In genomic region chr7:29854257-29854938, GRCh38 we compare ENCODE assay signal across 11 cellular contexts.
A peak's percentile ranks its signal among the peaks of the same experiment; 100 is the strongest.
DNase-seq lines count a peak whose midpoint lies in the region; TF ChIP-seq lines count a peak whose summit lies in the region.
"Had no signal": no experiment of that assay in that cellular context is flagged by ENCODE, and none has a peak within 500 bp of the region (broad histone marks: within the 10 kb centered on the region; RNA-seq: fewer than 3 reads in every experiment).

No MANE protein-coding gene starts in this region.

- CTCF ChIA-PET in HEK293 (lab: Yijun Ruan, JAX), result interaction anchor here (0.8 to 1.8 kb wide), 4 partner anchors 9 to 70 kb away, joined by 3 to 5 read pairs (median 4); no protein-coding TSS in a partner anchor

- H3K4me1 ChIP-seq in HEK293 (ENCODE audit: control insufficient read depth, insufficient read depth, low read length), result peaks cover 30% of the 10 kb centered on the region

- DNase-seq in NCI-H2107 treated with DMSO at 0.1 percent for 48 hours (lab: John Stamatoyannopoulos, UW; ENCODE audit: unreplicated experiment), result peak; percentile 93
- DNase-seq in epithelial cell of esophagus (ENCODE audit: low read depth), result peak; percentile 34
- DNase-seq in retinal pigment epithelial cell (ENCODE audit: low read depth), result no peak
- DNase-seq in COLO668 (lab: John Stamatoyannopoulos, UW; ENCODE audit: unreplicated experiment), result no peak
- DNase-seq in pons (ENCODE audit: low spot score), result no peak
- no peak for DNase-seq in RPMI8226
- DNase-seq: activated gamma-delta T cell, cortex of kidney, NCI-H2081 treated with DMSO at 0.1 percent for 48 hours had no signal

- peak overlapping the region; percentile 48 for H3K27ac ChIP-seq in HEK293 (ENCODE audit: extremely low read depth, low read depth, low read length)
- H3K27ac ChIP-seq: SJSA1 had no signal

- POLR2A ChIA-PET in HEK293 (lab: Yijun Ruan, JAX), result no interaction called here

- H3K36me3 ChIP-seq in HEK293 (ENCODE audit: control insufficient read depth in 2 of 2, insufficient read depth in 1 of 2, low read length in 2 of 2), result no peaks in the 10 kb centered on the region
- H3K36me3 ChIP-seq: SJSA1 had no signal

- H3K4me3 ChIP-seq in HEK293 (ENCODE audit: low read depth, low read length), result no peak overlapping the region
- no peak overlapping the region for H3K4me3 ChIP-seq in epithelial cell of esophagus (ENCODE audit: low read length)
- no peak overlapping the region for H3K4me3 ChIP-seq in retinal pigment epithelial cell (ENCODE audit: low read length)
- H3K4me3 ChIP-seq: SJSA1 had no signal

- peak; percentile 35; the same call in 1 of the 2 replicates for TF ChIP-seq CTCF in HEK293 (tag by site-specific recombination; IDR thresholded peaks at IDR 0.05)
- TF ChIP-seq CTCF in epithelial cell of esophagus (IDR thresholded peaks at IDR 0.05; ENCODE audit: insufficient read depth, low read depth, low read length, missing control alignments), result peak; percentile 23
- TF ChIP-seq CTCF in retinal pigment epithelial cell (conservative IDR thresholded peaks at IDR 0.05; ENCODE audit: low read depth, low read length), result peak; percentile 43

- H3K9me3 ChIP-seq in HEK293 (ENCODE audit: control insufficient read depth, insufficient read depth, low read depth, low read length), result no peaks in the 10 kb centered on the region
- H3K9me3 ChIP-seq: SJSA1 had no signal

TF ChIP-seq in HEK293, 187 proteins besides CTCF, POLR2A, EP300 and RAD21 (continues in another document):
- TF ChIP-seq ZNF239 (tag by site-specific recombination; IDR thresholded peaks at IDR 0.05) (no peak), SETDB1 (IDR thresholded peaks at IDR 0.05; ENCODE audit: insufficient read length, low read length) (no peak), HOXD13 (CRISPR knock-in tag; IDR thresholded peaks at IDR 0.05; ENCODE audit: borderline replicate concordance) (no peak), ZNF23 (tag by site-specific recombination; IDR thresholded peaks at IDR 0.05; ENCODE audit: borderline replicate concordance) (no peak), ZNF157 (tag by site-specific recombination; IDR thresholded peaks at IDR 0.05) (no peak), ZNF391 (tag by site-specific recombination; IDR thresholded peaks at IDR 0.05; ENCODE audit: borderline replicate concordance, low read depth) (no peak), ZNF610 (tag by site-specific recombination; IDR thresholded peaks at IDR 0.05; ENCODE audit: borderline replicate concordance) (no peak), TCF7L2 (IDR thresholded peaks at IDR 0.05; ENCODE audit: borderline replicate concordance, low read depth, low read length) (peak; percentile 69), ZNF37A (tag by site-specific recombination; IDR thresholded peaks at IDR 0.05) (no peak), ZNF707 (tag by site-specific recombination; IDR thresholded peaks at IDR 0.05) (no peak), ZFHX2 (tag by site-specific recombination; conservative IDR thresholded peaks at IDR 0.05) (no peak), ZNF169 (tag by site-specific recombination; IDR thresholded peaks at IDR 0.05) (no peak), INSM2 (tag by site-specific recombination; IDR thresholded peaks at IDR 0.05) (no peak), SP7 (tag by site-specific recombination; IDR thresholded peaks at IDR 0.05) (peak; percentile 58; the same call in 1 of the 2 replicates), ZBTB21 (tag by site-specific recombination; IDR thresholded peaks at IDR 0.05) (no peak), ZNF521 (tag by site-specific recombination; IDR thresholded peaks at IDR 0.05) (no peak), BCL11B (tag by site-specific recombination; IDR thresholded peaks at IDR 0.05; ENCODE audit: low read depth) (no peak), ZFP37 (tag by site-specific recombination; IDR thresholded peaks at IDR 0.05) (no peak), ZNF830 (tag by site-specific recombination; IDR thresholded peaks at IDR 0.05; ENCODE audit: low read depth) (no peak), ZFP41 (tag by site-specific recombination; IDR thresholded peaks at IDR 0.05; ENCODE audit: borderline replicate concordance) (no peak), ZNF514 (tag by site-specific recombination; IDR thresholded peaks at IDR 0.05) (no peak), ZNF510 (tag by site-specific recombination; IDR thresholded peaks at IDR 0.05; ENCODE audit: insufficient replicate concordance) (no peak), ZIC2 (tag by site-specific recombination; IDR thresholded peaks at IDR 0.05) (no peak), KLF16 (tag by site-specific recombination; IDR thresholded peaks at IDR 0.05) (no peak), ZNF600 (tag by site-specific recombination; IDR thresholded peaks at IDR 0.05) (no peak), ZNF670 (tag by site-specific recombination; IDR thresholded peaks at IDR 0.05; ENCODE audit: low read depth) (no peak), ZNF530 (tag by site-specific recombination; IDR thresholded peaks at IDR 0.05; ENCODE audit: low read depth) (no peak), ZBTB20 (tag by site-specific recombination; IDR thresholded peaks at IDR 0.05) (no peak), ZNF776 (tag by site-specific recombination; IDR thresholded peaks at IDR 0.05; ENCODE audit: borderline replicate concordance) (no peak)
- TF ChIP-seq, protein P1, sequence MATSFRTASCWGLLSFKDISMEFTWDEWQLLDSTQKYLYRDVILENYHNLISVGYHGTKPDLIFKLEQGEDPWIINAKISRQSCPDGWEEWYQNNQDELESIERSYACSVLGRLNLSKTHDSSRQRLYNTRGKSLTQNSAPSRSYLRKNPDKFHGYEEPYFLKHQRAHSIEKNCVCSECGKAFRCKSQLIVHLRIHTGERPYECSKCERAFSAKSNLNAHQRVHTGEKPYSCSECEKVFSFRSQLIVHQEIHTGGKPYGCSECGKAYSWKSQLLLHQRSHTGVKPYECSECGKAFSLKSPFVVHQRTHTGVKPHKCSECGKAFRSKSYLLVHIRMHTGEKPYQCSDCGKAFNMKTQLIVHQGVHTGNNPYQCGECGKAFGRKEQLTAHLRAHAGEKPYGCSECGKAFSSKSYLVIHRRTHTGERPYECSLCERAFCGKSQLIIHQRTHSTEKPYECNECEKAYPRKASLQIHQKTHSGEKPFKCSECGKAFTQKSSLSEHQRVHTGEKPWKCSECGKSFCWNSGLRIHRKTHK (tag by site-specific recombination; IDR thresholded peaks at IDR 0.05), result no peak
- TF ChIP-seq, protein P2, sequence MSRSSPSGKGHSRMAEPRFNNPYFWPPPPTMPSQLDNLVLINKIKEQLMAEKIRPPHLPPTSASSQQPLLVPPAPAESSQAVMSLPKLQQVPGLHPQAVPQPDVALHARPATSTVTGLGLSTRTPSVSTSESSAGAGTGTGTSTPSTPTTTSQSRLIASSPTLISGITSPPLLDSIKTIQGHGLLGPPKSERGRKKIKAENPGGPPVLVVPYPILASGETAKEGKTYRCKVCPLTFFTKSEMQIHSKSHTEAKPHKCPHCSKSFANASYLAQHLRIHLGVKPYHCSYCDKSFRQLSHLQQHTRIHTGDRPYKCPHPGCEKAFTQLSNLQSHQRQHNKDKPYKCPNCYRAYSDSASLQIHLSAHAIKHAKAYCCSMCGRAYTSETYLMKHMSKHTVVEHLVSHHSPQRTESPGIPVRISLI (tag by site-specific recombination; IDR thresholded peaks at IDR 0.05), result no peak
- TF ChIP-seq, protein P3, sequence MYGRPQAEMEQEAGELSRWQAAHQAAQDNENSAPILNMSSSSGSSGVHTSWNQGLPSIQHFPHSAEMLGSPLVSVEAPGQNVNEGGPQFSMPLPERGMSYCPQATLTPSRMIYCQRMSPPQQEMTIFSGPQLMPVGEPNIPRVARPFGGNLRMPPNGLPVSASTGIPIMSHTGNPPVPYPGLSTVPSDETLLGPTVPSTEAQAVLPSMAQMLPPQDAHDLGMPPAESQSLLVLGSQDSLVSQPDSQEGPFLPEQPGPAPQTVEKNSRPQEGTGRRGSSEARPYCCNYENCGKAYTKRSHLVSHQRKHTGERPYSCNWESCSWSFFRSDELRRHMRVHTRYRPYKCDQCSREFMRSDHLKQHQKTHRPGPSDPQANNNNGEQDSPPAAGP (tag by site-specific recombination; IDR thresholded peaks at IDR 0.05), result no peak
- TF ChIP-seq, protein P4, sequence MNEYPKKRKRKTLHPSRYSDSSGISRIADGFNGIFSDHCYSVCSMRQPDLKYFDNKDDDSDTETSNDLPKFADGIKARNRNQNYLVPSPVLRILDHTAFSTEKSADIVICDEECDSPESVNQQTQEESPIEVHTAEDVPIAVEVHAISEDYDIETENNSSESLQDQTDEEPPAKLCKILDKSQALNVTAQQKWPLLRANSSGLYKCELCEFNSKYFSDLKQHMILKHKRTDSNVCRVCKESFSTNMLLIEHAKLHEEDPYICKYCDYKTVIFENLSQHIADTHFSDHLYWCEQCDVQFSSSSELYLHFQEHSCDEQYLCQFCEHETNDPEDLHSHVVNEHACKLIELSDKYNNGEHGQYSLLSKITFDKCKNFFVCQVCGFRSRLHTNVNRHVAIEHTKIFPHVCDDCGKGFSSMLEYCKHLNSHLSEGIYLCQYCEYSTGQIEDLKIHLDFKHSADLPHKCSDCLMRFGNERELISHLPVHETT (tag by site-specific recombination; IDR thresholded peaks at IDR 0.05), result no peak

Comparison
In these comparisons a context has a peak if more than half of its experiments do, and no peak if none do; other contexts are left out.
1. DNase-seq: peak in NCI-H2107 treated with DMSO at 0.1 percent for 48 hours (single experiment) and epithelial cell of esophagus (single experiment); none in retinal pigment epithelial cell (single experiment), COLO668 (single experiment), pons (single experiment) and RPMI8226 (single experiment).
2. Peak in every context shown above with its lines, with median percentiles within 50 percentile points of each other: CTCF ChIP-seq.